Comparison of ENCODE assay signal across 10 cellular contexts in the genomic region with DNA sequence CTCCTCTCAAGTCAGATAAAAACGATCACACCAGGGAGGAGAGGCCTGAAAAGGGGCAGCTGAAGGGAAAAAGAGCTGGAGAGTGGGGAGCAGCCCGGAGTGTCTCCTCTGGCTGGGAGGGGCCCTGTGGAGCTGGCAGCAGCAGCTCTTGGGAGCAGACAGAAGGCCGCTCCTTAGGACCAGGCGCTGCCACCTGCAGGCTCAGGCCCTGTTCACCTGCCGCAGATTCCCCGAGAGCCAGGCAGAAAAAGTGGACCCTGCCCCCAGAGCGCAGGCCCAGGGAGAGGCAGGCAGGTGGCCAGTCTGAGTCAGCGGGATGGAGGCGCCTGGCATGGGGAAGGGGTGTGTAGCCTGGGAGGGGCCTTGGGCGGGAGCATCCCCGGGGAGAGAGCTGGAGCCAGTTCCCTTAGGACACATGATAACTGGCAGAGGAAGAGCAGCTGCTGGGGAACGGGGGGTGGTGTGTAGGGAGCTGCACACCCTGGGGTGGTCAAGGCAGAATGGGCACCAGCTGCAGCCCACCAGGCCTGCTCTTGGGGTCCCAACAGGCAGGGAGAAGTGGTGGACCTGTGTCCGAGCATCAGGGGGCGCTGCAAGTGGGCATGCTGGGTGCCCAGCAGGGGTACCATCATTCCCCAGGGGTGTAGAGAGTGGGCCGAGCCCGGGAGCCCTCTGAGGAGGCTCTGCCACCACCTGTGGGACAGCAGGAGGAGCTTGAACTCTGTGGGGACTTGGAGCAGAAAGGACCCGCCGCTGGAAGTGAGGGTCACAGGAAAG.
DNase-seq lines count a peak whose midpoint lies in the region; ATAC-seq and TF ChIP-seq lines count a peak whose summit lies in the region.
"Had no signal": no experiment of that assay in that cellular context is flagged by ENCODE, and none has a peak within 500 bp of the region (broad histone marks: within the 10 kb centered on the region; RNA-seq: fewer than 3 reads in every experiment).

No MANE protein-coding gene starts in this region.

- H3K27me3 ChIP-seq in duodenal mucosa (ENCODE audit: control insufficient read depth in 1 of 2, insufficient read depth in 2 of 2, low read length in 2 of 2): no peaks in the 10 kb centered on the region
- no peaks in the 10 kb centered on the region for H3K27me3 ChIP-seq in neuron (ENCODE audit: insufficient read depth, low read length)

- peaks cover 9% of the 10 kb centered on the region for H3K4me1 Mint-ChIP-seq in activated T-helper 17 cell treated with anti-CD3 and anti-CD28 coated beads, Interleukin-2, amount 50 U/mL, for 72 hours
- H3K4me1 Mint-ChIP-seq in endothelial cell (ENCODE audit: unreplicated experiment): peaks cover 6% of the 10 kb centered on the region

- H3K36me3 ChIP-seq in duodenal mucosa (ENCODE audit: control insufficient read depth in 1 of 2, insufficient read depth in 2 of 2, low read length in 2 of 2) (no peaks in the 10 kb centered on the region), neuron (ENCODE audit: insufficient read depth, low read length) (no peaks in the 10 kb centered on the region)

- H3K4me3 Mint-ChIP-seq in activated T-helper 17 cell treated with anti-CD3 and anti-CD28 coated beads, Interleukin-2, amount 50 U/mL, for 72 hours: no peak overlapping the region
- H3K4me3 Mint-ChIP-seq in endothelial cell (ENCODE audit: unreplicated experiment): no peak overlapping the region

- no peak overlapping the region for H3K27ac Mint-ChIP-seq in activated T-helper 17 cell treated with anti-CD3 and anti-CD28 coated beads, Interleukin-2, amount 50 U/mL, for 72 hours
- no peak overlapping the region for H3K27ac Mint-ChIP-seq in endothelial cell (ENCODE audit: unreplicated experiment)

- H3K9me3 ChIP-seq in duodenal mucosa (ENCODE audit: control insufficient read depth in 1 of 2, low read length in 2 of 2): no peaks in the 10 kb centered on the region
- no peaks in the 10 kb centered on the region for H3K9me3 ChIP-seq in neuron (ENCODE audit: low read length)

- H3K9ac ChIP-seq in duodenal mucosa (ENCODE audit: low read depth in 1 of 2, low read length in 2 of 2): peak overlapping the region; percentile 55 to 58

- H2AFZ ChIP-seq in neuron (ENCODE audit: low read depth, low read length): peak overlapping the region; percentile 2

- no peak for TF ChIP-seq CTCF in endothelial cell (IDR thresholded peaks at IDR 0.05; ENCODE audit: unreplicated experiment)

- peak; percentile 75 for DNase-seq in Daoy (ENCODE audit: low read depth)
- DNase-seq in NCI-H2196 treated with DMSO at 0.1 percent for 48 hours (lab: John Stamatoyannopoulos, UW; ENCODE audit: unreplicated experiment): peak; percentile 63
- DNase-seq in endothelial cell (ENCODE audit: low spot score): no peak
- DNase-seq in superior temporal gyrus (ENCODE audit: extremely low spot score): no peak
- no peak for DNase-seq in central memory CD4-positive, alpha-beta T cell
- DNase-seq: activated gamma-delta T cell treated with Interleukin-2 at 50 U/mL for 16 hours, GF-D8 had no signal

- no peaks in the 10 kb centered on the region for H3K36me3 Mint-ChIP-seq in activated T-helper 17 cell treated with anti-CD3 and anti-CD28 coated beads, Interleukin-2, amount 50 U/mL, for 72 hours (ENCODE audit: low read depth)
- no peaks in the 10 kb centered on the region for H3K36me3 Mint-ChIP-seq in endothelial cell (ENCODE audit: low read depth, unreplicated experiment)

- H3K4me1 ChIP-seq in duodenal mucosa (ENCODE audit: control insufficient read depth in 1 of 2, insufficient read depth in 2 of 2, low read length in 2 of 2): peaks cover 33 to 35% of the 10 kb centered on the region in 2 donors
- H3K4me1 ChIP-seq in neuron (ENCODE audit: insufficient read depth, low read length): peaks cover 14% of the 10 kb centered on the region

- H3K27me3 Mint-ChIP-seq in activated T-helper 17 cell treated with anti-CD3 and anti-CD28 coated beads, Interleukin-2, amount 50 U/mL, for 72 hours: no peaks in the 10 kb centered on the region
- H3K27me3 Mint-ChIP-seq in endothelial cell (ENCODE audit: unreplicated experiment): peaks cover 4% of the 10 kb centered on the region

- H3K4me3 ChIP-seq in duodenal mucosa (ENCODE audit: low read depth in 1 of 2, low read length in 2 of 2) (no peak overlapping the region), neuron (ENCODE audit: low read length) (no peak overlapping the region)

- H3K27ac ChIP-seq in duodenal mucosa (ENCODE audit: low read depth, low read length): peak overlapping the region; percentile 76

- H3K9me3 Mint-ChIP-seq in activated T-helper 17 cell treated with anti-CD3 and anti-CD28 coated beads, Interleukin-2, amount 50 U/mL, for 72 hours: no peaks in the 10 kb centered on the region
- no peaks in the 10 kb centered on the region for H3K9me3 Mint-ChIP-seq in endothelial cell (ENCODE audit: unreplicated experiment)

- ATAC-seq in activated T-helper 17 cell treated with anti-CD3 and anti-CD28 coated beads, Interleukin-2, amount 50 U/mL, for 72 hours (replicated peaks): no peak

Comparison
In these comparisons a context has a peak if more than half of its experiments do, and no peak if none do; other contexts are left out.
1. DNase-seq: peak in Daoy (single experiment) and NCI-H2196 treated with DMSO at 0.1 percent for 48 hours (single experiment); none in endothelial cell (single experiment), superior temporal gyrus (single experiment) and central memory CD4-positive, alpha-beta T cell (single experiment).